Comparison of ENCODE assay signal across 13 cellular contexts in genomic region chr7:131909151-131909768, GRCh38.
DNase-seq lines count a peak whose midpoint lies in the region; ATAC-seq and TF ChIP-seq lines count a peak whose summit lies in the region.
"Had no signal": no experiment of that assay in that cellular context is flagged by ENCODE, and none has a peak within 500 bp of the region (broad histone marks: within the 10 kb centered on the region; RNA-seq: fewer than 3 reads in every experiment).

No MANE protein-coding gene starts in this region.

- no peaks in the 10 kb centered on the region for H3K79me2 ChIP-seq in PC-3 (ENCODE audit: low read length)

- H3K9me3 ChIP-seq in PC-3 (ENCODE audit: low read length): no peaks in the 10 kb centered on the region
- no peaks in the 10 kb centered on the region for H3K9me3 ChIP-seq in left lung
- H3K9me3 ChIP-seq in thoracic aorta: no peaks in the 10 kb centered on the region
- H3K9me3 ChIP-seq: adrenal gland, HAP-1 had no signal

- H3K4me3 ChIP-seq in PC-3 (ENCODE audit: low read length) (no peak overlapping the region), left lung (peak overlapping the region in 1 of 2 donors; percentile 8), thoracic aorta (peak overlapping the region; percentile 57)
- H3K4me3 ChIP-seq: HAP-1, K562 had no signal

- intact Hi-C loops in PC-3 (cut with micrococcal nuclease): no loop called here
- intact Hi-C loops in left lung (cut with DNase I): no loop called here

- H3K4me3 Mint-ChIP-seq in endothelial cell (ENCODE audit: unreplicated experiment): peak overlapping the region; percentile 54
- H3K4me3 Mint-ChIP-seq in activated T-helper 17 cell treated with anti-CD3 and anti-CD28 coated beads, Interleukin-2, amount 50 U/mL, for 72 hours: no peak overlapping the region
- H3K4me3 Mint-ChIP-seq: activated CD8-positive, alpha-beta memory T cell treated with anti-CD3 and anti-CD28 coated beads, Interleukin-2, amount 10 ng/mL, durations not matched to agents 7 days and 5 days had no signal

- peak; percentile 49 for ATAC-seq in PC-3
- peak; percentile 53 for ATAC-seq in left lung
- no peak for ATAC-seq in thoracic aorta (ENCODE audit: insufficient number of reproducible peaks, low FRiP score, low read depth)
- no peak for ATAC-seq in activated T-helper 17 cell treated with anti-CD3 and anti-CD28 coated beads, Interleukin-2, amount 50 U/mL, for 72 hours (replicated peaks)
- no peak for ATAC-seq in HG03095 (IDR thresholded peaks at IDR 0.05; ENCODE audit: unreplicated experiment)
- ATAC-seq: activated CD8-positive, alpha-beta memory T cell treated with anti-CD3 and anti-CD28 coated beads, Interleukin-2, amount 10 ng/mL, durations not matched to agents 7 days and 5 days; K562 had no signal

- H3K27me3 ChIP-seq in PC-3 (ENCODE audit: low read length) (peaks cover 82% of the 10 kb centered on the region), left lung (peaks cover 12 to 68% of the 10 kb centered on the region in 2 donors), thoracic aorta (replicated peaks; ENCODE audit: insufficient read depth) (no peaks in the 10 kb centered on the region)

- no peaks in the 10 kb centered on the region for H3F3A ChIP-seq in PC-3 (ENCODE audit: low read length, unreplicated experiment)

- no peaks in the 10 kb centered on the region for H3K36me3 ChIP-seq in PC-3 (ENCODE audit: low read depth, low read length)
- H3K36me3 ChIP-seq in left lung: no peaks in the 10 kb centered on the region
- H3K36me3 ChIP-seq in thoracic aorta: no peaks in the 10 kb centered on the region
- H3K36me3 ChIP-seq: adrenal gland, HAP-1 had no signal

- peaks cover 10% of the 10 kb centered on the region for H3K4me1 Mint-ChIP-seq in endothelial cell (ENCODE audit: unreplicated experiment)
- no peaks in the 10 kb centered on the region for H3K4me1 Mint-ChIP-seq in activated T-helper 17 cell treated with anti-CD3 and anti-CD28 coated beads, Interleukin-2, amount 50 U/mL, for 72 hours
- H3K4me1 Mint-ChIP-seq: activated CD8-positive, alpha-beta memory T cell treated with anti-CD3 and anti-CD28 coated beads, Interleukin-2, amount 10 ng/mL, durations not matched to agents 7 days and 5 days had no signal

- no peak overlapping the region for H3K9ac ChIP-seq in PC-3 (ENCODE audit: low read length)

- no peak for TF ChIP-seq CTCF in PC-3 (conservative IDR thresholded peaks at IDR 0.05; ENCODE audit: low read depth, low read length)
- TF ChIP-seq CTCF in endothelial cell (IDR thresholded peaks at IDR 0.05; ENCODE audit: unreplicated experiment): no peak
- no peak for TF ChIP-seq CTCF in left lung (IDR thresholded peaks at IDR 0.05)
- no peak for TF ChIP-seq CTCF in thoracic aorta (IDR thresholded peaks at IDR 0.05)

- DNase-seq in PC-3 (no peak), endothelial cell (ENCODE audit: low spot score) (peak; percentile 26), left lung (peak in 1 of 2 donors; percentile 82), thoracic aorta (ENCODE audit: low spot score) (no peak)
- DNase-seq in stimulated activated naive CD4-positive, alpha-beta T cell treated with Interleukin-2 at 50 U/mL for 16 hours (lab: John Stamatoyannopoulos, UW): no peak
- DNase-seq: activated CD8-positive, alpha-beta memory T cell treated with anti-CD3 and anti-CD28 coated beads, Interleukin-2, amount 10 ng/mL, durations not matched to agents 7 days and 5 days; adrenal gland; effector memory CD4-positive, alpha-beta T cell; NCI-H2081 treated with DMSO at 0.1 percent for 48 hours had no signal

- peaks cover 12% of the 10 kb centered on the region for H3K36me3 Mint-ChIP-seq in endothelial cell (ENCODE audit: low read depth, unreplicated experiment)
- no peaks in the 10 kb centered on the region for H3K36me3 Mint-ChIP-seq in activated T-helper 17 cell treated with anti-CD3 and anti-CD28 coated beads, Interleukin-2, amount 50 U/mL, for 72 hours (ENCODE audit: low read depth)

- POLR2A ChIA-PET in PC-3 (lab: Charles Lee; ENCODE audit: unreplicated experiment): no interaction called here

- peaks cover 5% of the 10 kb centered on the region for H3K9me3 Mint-ChIP-seq in endothelial cell (ENCODE audit: unreplicated experiment)
- peaks cover 8% of the 10 kb centered on the region for H3K9me3 Mint-ChIP-seq in activated T-helper 17 cell treated with anti-CD3 and anti-CD28 coated beads, Interleukin-2, amount 50 U/mL, for 72 hours

- no peak overlapping the region for H3K4me2 ChIP-seq in PC-3 (ENCODE audit: low read length)

- BruUV-seq in PC-3 (replicated peaks; lab: Mats Ljungman, UMichigan): no TSS peak

- peaks cover 13% of the 10 kb centered on the region for H3K27me3 Mint-ChIP-seq in endothelial cell (ENCODE audit: unreplicated experiment)
- H3K27me3 Mint-ChIP-seq in activated T-helper 17 cell treated with anti-CD3 and anti-CD28 coated beads, Interleukin-2, amount 50 U/mL, for 72 hours: peaks cover 51% of the 10 kb centered on the region

- H3K27ac ChIP-seq in PC-3 (ENCODE audit: low read length) (no peak overlapping the region), left lung (no peak overlapping the region), thoracic aorta (no peak overlapping the region)
- H3K27ac ChIP-seq: adrenal gland had no signal

- H3K4me1 ChIP-seq in PC-3 (ENCODE audit: insufficient read depth, low read length) (no peaks in the 10 kb centered on the region), left lung (no peaks in the 10 kb centered on the region), thoracic aorta (ENCODE audit: control insufficient read depth in 1 of 2, low read depth in 2 of 2) (no peaks in the 10 kb centered on the region)
- H3K4me1 ChIP-seq: adrenal gland, HAP-1 had no signal

- no peak overlapping the region for H3K27ac Mint-ChIP-seq in endothelial cell (ENCODE audit: unreplicated experiment)
- H3K27ac Mint-ChIP-seq in activated T-helper 17 cell treated with anti-CD3 and anti-CD28 coated beads, Interleukin-2, amount 50 U/mL, for 72 hours: no peak overlapping the region
- H3K27ac Mint-ChIP-seq: activated CD8-positive, alpha-beta memory T cell treated with anti-CD3 and anti-CD28 coated beads, Interleukin-2, amount 10 ng/mL, durations not matched to agents 7 days and 5 days had no signal

- CTCF ChIA-PET in PC-3 (lab: Charles Lee): interaction anchor here (0.6 kb wide), 1 partner anchor 421 kb away, joined by 3 read pairs; no protein-coding TSS in a partner anchor

- no peaks in the 10 kb centered on the region for H4K20me1 ChIP-seq in PC-3 (ENCODE audit: low read length)

- H3K9me2 ChIP-seq in PC-3 (replicated peaks; ENCODE audit: low read length): no peaks in the 10 kb centered on the region

- H2AFZ ChIP-seq in PC-3 (ENCODE audit: low read length): no peak overlapping the region

Comparison
In these comparisons a context has a peak if more than half of its experiments do, and no peak if none do; other contexts are left out.
1. ATAC-seq: peak in PC-3 (single experiment) and left lung (single experiment); none in thoracic aorta (single experiment), activated T-helper 17 cell treated with anti-CD3 and anti-CD28 coated beads, Interleukin-2, amount 50 U/mL, for 72 hours (single experiment) and HG03095 (single experiment).